16 cellular contexts compared by ENCODE assay signal in the genomic region with DNA sequence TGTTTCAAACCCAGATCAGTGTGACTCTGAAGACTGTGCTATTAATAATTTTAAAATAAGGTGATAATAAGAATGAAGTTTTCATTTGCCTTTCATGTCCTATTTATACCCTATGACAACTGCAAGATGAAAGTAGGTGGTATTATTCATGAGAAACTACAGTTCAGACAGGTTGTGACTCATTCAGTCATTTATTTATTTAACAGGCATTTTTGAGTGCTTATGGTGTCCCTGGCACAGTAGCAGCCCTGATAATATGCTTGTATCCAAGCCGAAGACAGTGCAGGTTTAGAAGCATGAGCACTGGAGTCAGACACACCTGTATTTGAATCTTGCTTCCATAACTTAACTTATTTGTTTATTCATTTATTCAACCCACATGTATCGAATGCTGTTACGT.
DNase-seq lines count a peak whose midpoint lies in the region; ATAC-seq and TF ChIP-seq lines count a peak whose summit lies in the region.
"Had no signal": no experiment of that assay in that cellular context is flagged by ENCODE, and none has a peak within 500 bp of the region (broad histone marks: within the 10 kb centered on the region; RNA-seq: fewer than 3 reads in every experiment).

No MANE protein-coding gene starts in this region.

- H3K36me3 ChIP-seq in brain microvascular endothelial cell (replicated peaks), result no peaks in the 10 kb centered on the region
- no peaks in the 10 kb centered on the region for H3K36me3 ChIP-seq in vagina
- H3K36me3 ChIP-seq in gastroesophageal sphincter, result no peaks in the 10 kb centered on the region
- H3K36me3 ChIP-seq: tibial artery had no signal

- WGBS in gastroesophageal sphincter (ENCODE audit: low coverage in 1 of 2), 2 donors, result 36 to 74% methylated on average over 3 of the region's 3 CpGs

- DNase-seq in DMS53 (lab: John Stamatoyannopoulos, UW) (peak; percentile 84), LHCN-M2 (ENCODE audit: low read depth) (peak; percentile 49), brain microvascular endothelial cell (peak; percentile 42), kidney glomerular epithelial cell (lab: John Stamatoyannopoulos, UW) (peak; percentile 49), vagina (ENCODE audit: extremely low spot score in 2 of 2) (no peak)
- DNase-seq: AML-193; DMS 273 treated with DMSO at 0.1 percent for 48 hours; dorsolateral prefrontal cortex; NCI-H510A treated with DMSO at 0.1 percent for 48 hours; psoas muscle; stimulated activated CD4-positive, alpha-beta T cell treated with anti-CD3 and anti-CD28 coated beads, Interleukin-1b, Interleukin-23, amount 100 ng/mL, for 48 hours; T-helper 9 cell; tibial artery had no signal

- H3K4me3 ChIP-seq in brain microvascular endothelial cell (ENCODE audit: low read depth, low read length) (no peak overlapping the region), vagina (no peak overlapping the region), gastroesophageal sphincter (no peak overlapping the region)
- H3K4me3 ChIP-seq: dorsolateral prefrontal cortex, psoas muscle, tibial artery had no signal

- TF ChIP-seq CTCF in brain microvascular endothelial cell (IDR thresholded peaks at IDR 0.05; ENCODE audit: low read depth, low read length, missing control alignments) (no peak), vagina (IDR thresholded peaks at IDR 0.05) (no peak), gastroesophageal sphincter (IDR thresholded peaks at IDR 0.05) (no peak)

- TF ChIP-seq EP300 in gastroesophageal sphincter (IDR thresholded peaks at IDR 0.05), result no peak

- intact Hi-C loops in vagina (cut with DNase I), result no loop called here

- no peak for TF ChIP-seq POLR2A in vagina (IDR thresholded peaks at IDR 0.05)
- TF ChIP-seq POLR2A in gastroesophageal sphincter (IDR thresholded peaks at IDR 0.05), result no peak

- no peak for ATAC-seq in activated CD4-positive, CD25-positive, alpha-beta regulatory T cell treated with anti-CD3 and anti-CD28 coated beads, Interleukin-2, amount 50 U/mL, for 24 hours
- ATAC-seq in GM21723 (IDR thresholded peaks at IDR 0.05; ENCODE audit: unreplicated experiment) (no peak), gastroesophageal sphincter (no peak)
- ATAC-seq: psoas muscle had no signal

- in situ Hi-C loops in brain microvascular endothelial cell (cut with HindIII; ENCODE audit: low pct_ligation_motif_present, low sequenced_read_pairs), result no loop called here

- H3K9me3 ChIP-seq in vagina (no peaks in the 10 kb centered on the region), gastroesophageal sphincter (no peaks in the 10 kb centered on the region)
- H3K9me3 ChIP-seq: psoas muscle, tibial artery had no signal

- H3K27ac ChIP-seq in brain microvascular endothelial cell (no peak overlapping the region), vagina (no peak overlapping the region), gastroesophageal sphincter (no peak overlapping the region)
- H3K27ac ChIP-seq: dorsolateral prefrontal cortex, psoas muscle, tibial artery had no signal

- H3K27me3 ChIP-seq in brain microvascular endothelial cell (replicated peaks), result no peaks in the 10 kb centered on the region
- no peaks in the 10 kb centered on the region for H3K27me3 ChIP-seq in vagina
- H3K27me3 ChIP-seq in gastroesophageal sphincter, result no peaks in the 10 kb centered on the region
- H3K27me3 ChIP-seq: dorsolateral prefrontal cortex, tibial artery had no signal

- H3K4me1 ChIP-seq in vagina, result peaks cover 9% of the 10 kb centered on the region
- peaks cover 0 to 7% (median 0%) of the 10 kb centered on the region in 3 donors for H3K4me1 ChIP-seq in gastroesophageal sphincter
- H3K4me1 ChIP-seq: psoas muscle had no signal

Comparison
In these comparisons a context has a peak if more than half of its experiments do, and no peak if none do; other contexts are left out.
1. DNase-seq: peak in DMS53 (single experiment), LHCN-M2 (single experiment), brain microvascular endothelial cell (single experiment) and kidney glomerular epithelial cell (single experiment); none in vagina (0 of 2).